Comparison of ENCODE assay signal across 14 cellular contexts in the genomic region with DNA sequence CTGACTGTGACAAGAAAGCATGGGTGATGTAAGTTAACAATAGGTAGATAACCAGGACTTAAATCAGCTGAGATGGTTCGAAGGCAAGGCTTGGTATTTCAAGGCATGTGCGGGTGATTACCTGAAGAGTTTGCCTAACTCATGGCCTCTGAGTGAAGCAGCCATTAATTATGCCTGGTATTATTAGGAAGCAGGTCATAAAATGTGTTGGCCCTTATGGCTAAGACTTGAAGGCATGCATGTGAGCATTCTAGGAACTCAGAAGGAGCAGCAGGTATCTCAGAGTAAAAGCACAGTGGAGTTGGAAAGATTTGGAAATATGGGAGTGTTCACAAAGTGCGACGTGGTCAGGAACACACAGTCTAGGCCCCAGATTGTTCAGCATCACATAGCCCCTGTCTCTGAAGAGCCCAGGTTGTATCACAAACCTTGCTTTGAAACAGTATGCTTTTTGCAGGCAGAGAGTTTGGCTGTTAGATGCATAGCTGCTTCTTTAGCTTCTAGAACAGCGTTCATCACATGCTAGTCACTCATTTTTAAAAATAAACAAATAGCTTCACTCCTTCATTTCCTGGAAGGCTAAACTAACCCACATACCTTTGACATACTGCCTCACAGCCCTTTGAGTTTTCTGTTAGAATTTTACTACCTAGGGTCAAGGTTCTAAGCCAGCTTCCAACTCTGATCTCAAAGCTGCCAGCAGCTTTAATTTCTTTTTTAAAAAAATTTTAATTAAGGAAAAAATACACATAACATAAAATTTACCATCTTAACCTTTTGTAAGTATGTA. TPM values are rescaled to one million over a fixed set of nuclear protein-coding genes. Genes with fewer than 3 reads are reported as not detected.
DNase-seq lines count a peak whose midpoint lies in the region; ATAC-seq, FAIRE-seq and TF ChIP-seq lines count a peak whose summit lies in the region.
"Had no signal": no experiment of that assay in that cellular context is flagged by ENCODE, and none has a peak within 500 bp of the region (broad histone marks: within the 10 kb centered on the region; RNA-seq: fewer than 3 reads in every experiment).

No MANE protein-coding gene starts in this region.

- H3K4me3 Mint-ChIP-seq in activated CD8-positive, alpha-beta memory T cell treated with anti-CD3 and anti-CD28 coated beads, Interleukin-2, amount 10 ng/mL, durations not matched to agents 7 days and 5 days = peak overlapping the region; percentile 77

- peaks cover 35% of the 10 kb centered on the region for H3K79me2 ChIP-seq in fibroblast of lung (ENCODE audit: control insufficient read depth, insufficient read depth, low read length)

- H3K27me3 ChIP-seq in SJSA1 (replicated peaks) (no peaks in the 10 kb centered on the region), fibroblast of lung (ENCODE audit: control insufficient read depth, insufficient read depth, low read length) (no peaks in the 10 kb centered on the region)
- H3K27me3 ChIP-seq: ovary, testis had no signal

- peak overlapping the region; percentile 90 for H3K4me2 ChIP-seq in fibroblast of lung (ENCODE audit: extremely low read depth, insufficient read depth, low read length)

- H3K4me1 Mint-ChIP-seq in activated CD8-positive, alpha-beta memory T cell treated with anti-CD3 and anti-CD28 coated beads, Interleukin-2, amount 10 ng/mL, durations not matched to agents 7 days and 5 days = peaks cover 26% of the 10 kb centered on the region

- no peak overlapping the region for H2AFZ ChIP-seq in fibroblast of lung (ENCODE audit: low read length)

- H3K9ac ChIP-seq in fibroblast of lung (ENCODE audit: insufficient read depth, low read length) = no peak overlapping the region

- no peak overlapping the region for H3K27ac Mint-ChIP-seq in activated CD8-positive, alpha-beta memory T cell treated with anti-CD3 and anti-CD28 coated beads, Interleukin-2, amount 10 ng/mL, durations not matched to agents 7 days and 5 days
- H3K27ac Mint-ChIP-seq: endodermal cell had no signal

- H3K9me3 Mint-ChIP-seq in activated CD8-positive, alpha-beta memory T cell treated with anti-CD3 and anti-CD28 coated beads, Interleukin-2, amount 10 ng/mL, durations not matched to agents 7 days and 5 days (ENCODE audit: low read depth) = no peaks in the 10 kb centered on the region
- H3K9me3 Mint-ChIP-seq: activated naive CD4-positive, alpha-beta T cell treated with anti-CD3 and anti-CD28 coated beads, Interleukin-2, amount 50 U/mL, for 72 hours; endodermal cell had no signal

- FAIRE-seq in D721Med (lab: Jason Lieb, UNC) = no peak

- H3K4me1 ChIP-seq in SJSA1 (replicated peaks) = peaks cover 36% of the 10 kb centered on the region
- H3K4me1 ChIP-seq in fibroblast of lung (ENCODE audit: control insufficient read depth, extremely low read depth, insufficient read depth, low read length) = peaks cover 17% of the 10 kb centered on the region

- H3K27ac ChIP-seq in SJSA1 (peak overlapping the region; percentile 34), fibroblast of lung (ENCODE audit: insufficient read depth, low read length) (peak overlapping the region; percentile 88)
- H3K27ac ChIP-seq: ovary, testis had no signal

- H3K4me3 ChIP-seq in SJSA1 (no peak overlapping the region), fibroblast of lung (replicated peaks in 1 of 4; ENCODE audit: control extremely low read depth in 1 of 4, insufficient read depth in 1 of 4, low read depth in 3 of 4, low read length in 4 of 4) (peak overlapping the region; percentile 29 to 98 (median 95))
- H3K4me3 ChIP-seq: testis had no signal

- peaks cover 19% of the 10 kb centered on the region for H3K36me3 Mint-ChIP-seq in activated CD8-positive, alpha-beta memory T cell treated with anti-CD3 and anti-CD28 coated beads, Interleukin-2, amount 10 ng/mL, durations not matched to agents 7 days and 5 days

- TF ChIP-seq CTCF in fibroblast of lung (conservative IDR thresholded peaks at IDR 0.05 in 1 of 2, IDR thresholded peaks at IDR 0.05 in 1 of 2; ENCODE audit: low read depth in 1 of 2, low read length in 2 of 2) = no peak
- TF ChIP-seq CTCF in D721Med (IDR thresholded peaks at IDR 0.05; ENCODE audit: insufficient read depth, missing control alignments) = no peak

- no peaks in the 10 kb centered on the region for H4K20me1 ChIP-seq in fibroblast of lung (ENCODE audit: control insufficient read depth, extremely low read depth, insufficient read depth, low read length)

- CTCF ChIA-PET in activated CD8-positive, alpha-beta memory T cell treated with anti-CD3 and anti-CD28 coated beads, Interleukin-2, amount 10 ng/mL, durations not matched to agents 7 days and 5 days (lab: Charles Lee) = no interaction called here

- H3K36me3 ChIP-seq in SJSA1 = peaks cover 40% of the 10 kb centered on the region
- peaks cover 2% of the 10 kb centered on the region for H3K36me3 ChIP-seq in fibroblast of lung (ENCODE audit: control insufficient read depth, insufficient read depth, low read length)
- H3K36me3 ChIP-seq: ovary had no signal

- peaks cover 9% of the 10 kb centered on the region for H3K27me3 Mint-ChIP-seq in activated CD8-positive, alpha-beta memory T cell treated with anti-CD3 and anti-CD28 coated beads, Interleukin-2, amount 10 ng/mL, durations not matched to agents 7 days and 5 days

- no peaks in the 10 kb centered on the region for H3K9me3 ChIP-seq in SJSA1 (replicated peaks)
- no peaks in the 10 kb centered on the region for H3K9me3 ChIP-seq in fibroblast of lung (ENCODE audit: control insufficient read depth, insufficient read depth, low read depth, low read length)
- H3K9me3 ChIP-seq: ovary, testis had no signal

- no peak for DNase-seq in activated CD8-positive, alpha-beta memory T cell treated with anti-CD3 and anti-CD28 coated beads, Interleukin-2, amount 10 ng/mL, durations not matched to agents 7 days and 5 days
- DNase-seq in activated CD8-positive, alpha-beta memory T cell treated with anti-CD3 and anti-CD28 coated beads for 24 hours = no peak
- DNase-seq in SJSA1 (ENCODE audit: low read depth in 1 of 2, low spot score in 2 of 2) = peak in 1 of 2 experiments; percentile 27
- DNase-seq in fibroblast of lung (ENCODE audit: low read depth in 2 of 2) = peak; percentile 38 to 45
- DNase-seq in renal cortical epithelial cell (ENCODE audit: low read depth) = peak; percentile 27
- no peak for DNase-seq in ACHN
- DNase-seq in NCI-H2196 treated with DMSO at 0.1 percent for 48 hours (lab: John Stamatoyannopoulos, UW; ENCODE audit: unreplicated experiment) = no peak
- DNase-seq in D721Med (ENCODE audit: insufficient read length, low spot score) = no peak
- DNase-seq: endodermal cell; NCI-H2029 treated with DMSO at 0.1 percent for 48 hours; ovary; stimulated activated CD4-positive, alpha-beta T cell treated with anti-CD3 and anti-CD28 coated beads, Interleukin-4, amount 100 ng/mL, for 24 hours; testis had no signal

- no peak for ATAC-seq in activated CD8-positive, alpha-beta memory T cell treated with anti-CD3 and anti-CD28 coated beads, Interleukin-2, amount 10 ng/mL, durations not matched to agents 7 days and 5 days
- ATAC-seq: activated naive CD4-positive, alpha-beta T cell treated with anti-CD3 and anti-CD28 coated beads, Interleukin-2, amount 50 U/mL, for 72 hours had no signal

- in situ Hi-C loops in ACHN (cut with HindIII; ENCODE audit: low pct_ligation_motif_present, low pct_unique_long_range_greater_than_20kb, low sequenced_read_pairs) = no loop called here

RNA-seq across cellular contexts. Expression of a gene that starts 2.1 kb away (rescaled TPM):
- total RNA-seq in activated CD8-positive, alpha-beta memory T cell treated with anti-CD3 and anti-CD28 coated beads, Interleukin-2, amount 10 ng/mL, durations not matched to agents 7 days and 5 days = 10 to 100 TPM; 63.6 to 74.6 TPM
- total RNA-seq in SJSA1 (2014; rRNA removed; shearing (Covaris generic)) = 301 and 394 TPM in 2 replicates
- total RNA-seq in fibroblast of lung = 214 and 245 TPM in 2 replicates
- 203 and 254 TPM in 2 replicates for polyA plus RNA-seq in fibroblast of lung
- polyA plus RNA-seq in fibroblast of lung (2012) = 194 and 245 TPM in 2 replicates
- polyA minus RNA-seq in fibroblast of lung (ENCODE audit: low replicate concordance) = 28.0 and 30.2 TPM in 2 replicates
- total RNA-seq in renal cortical epithelial cell = 99.8 and 127 TPM in 2 replicates

RNA-seq across cellular contexts. Expression of a gene that starts 46.6 kb away (rescaled TPM):
- 1 to 10 TPM in 1 of 2 experiments, under 1 TPM in 1; 0.38 to 1.5 TPM for total RNA-seq in activated CD8-positive, alpha-beta memory T cell treated with anti-CD3 and anti-CD28 coated beads, Interleukin-2, amount 10 ng/mL, durations not matched to agents 7 days and 5 days
- total RNA-seq in SJSA1 (2014; rRNA removed; shearing (Covaris generic)) = 31.3 and 34.0 TPM in 2 replicates
- total RNA-seq in fibroblast of lung = 15.4 and 21.8 TPM in 2 replicates
- polyA plus RNA-seq in fibroblast of lung = 3.5 and 15.6 TPM in 2 replicates
- polyA plus RNA-seq in fibroblast of lung (2012) = 3.3 and 14.0 TPM in 2 replicates
- polyA minus RNA-seq in fibroblast of lung (ENCODE audit: low replicate concordance) = 13.3 and 50.6 TPM in 2 replicates
- 44.5 and 219 TPM in 2 replicates for total RNA-seq in renal cortical epithelial cell

Comparison
In these comparisons a context has a peak if more than half of its experiments do, and no peak if none do; other contexts are left out.
1. DNase-seq: peak in fibroblast of lung (2 of 2) and renal cortical epithelial cell (single experiment); none in activated CD8-positive, alpha-beta memory T cell treated with anti-CD3 and anti-CD28 coated beads, Interleukin-2, amount 10 ng/mL, durations not matched to agents 7 days and 5 days (single experiment), activated CD8-positive, alpha-beta memory T cell treated with anti-CD3 and anti-CD28 coated beads for 24 hours (single experiment), ACHN (single experiment), NCI-H2196 treated with DMSO at 0.1 percent for 48 hours (single experiment) and D721Med (single experiment).